28 cellular contexts compared by ENCODE assay signal in the genomic region with DNA sequence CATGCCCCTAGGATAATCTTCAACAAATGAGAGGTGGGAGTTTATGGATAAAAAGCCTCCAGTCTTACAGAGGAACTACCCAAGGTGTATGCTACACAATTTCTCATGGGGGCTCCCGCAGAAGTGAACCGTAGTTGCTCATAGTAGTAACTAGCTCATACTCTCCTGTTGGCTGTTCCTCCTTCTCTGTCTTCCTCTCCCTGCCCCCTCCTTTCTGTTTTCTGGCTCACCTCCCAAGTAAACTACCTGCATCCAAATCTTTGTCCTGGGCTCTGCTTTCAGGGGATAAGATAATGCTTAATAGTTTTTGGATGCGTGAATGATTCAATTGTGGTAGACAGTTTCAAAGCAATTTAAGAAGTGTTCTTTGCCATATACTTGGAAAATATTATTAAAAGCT.
"Had no signal": no experiment of that assay in that cellular context is flagged by ENCODE, and none has a peak within 500 bp of the region (broad histone marks: within the 10 kb centered on the region; RNA-seq: fewer than 3 reads in every experiment).

No MANE protein-coding gene starts in this region.

- H3K4me1 ChIP-seq: breast epithelium, colonic mucosa, gastroesophageal sphincter had no signal

- H3K36me3 ChIP-seq: breast epithelium, cardiac muscle cell, colonic mucosa, esophagus squamous epithelium, gastroesophageal sphincter, heart right ventricle had no signal

- DNase-seq: activated CD4-positive, alpha-beta T cell treated with anti-CD3 and anti-CD28 coated beads for 36 hours; activated CD4-positive, alpha-beta T cell treated with anti-CD3 and anti-CD28 coated beads, Interleukin-2, amount 10 ng/mL, durations not matched to agents 24 days and 14 days; activated CD4-positive, CD25-positive, alpha-beta regulatory T cell; activated CD4-positive, CD25-positive, alpha-beta regulatory T cell treated with anti-CD3 and anti-CD28 coated beads, Interleukin-2, amount 50 U/mL, for 72 hours; activated CD8-positive, alpha-beta memory T cell treated with anti-CD3 and anti-CD28 coated beads for 24 hours; activated CD8-positive, alpha-beta T cell treated with anti-CD3 and anti-CD28 coated beads for 36 hours; activated effector memory CD4-positive, alpha-beta T cell treated with Interleukin-2 at 50 U/mL for 16 hours; activated gamma-delta T cell treated with Interleukin-2 at 50 U/mL for 16 hours; activated naive CD4-positive, alpha-beta T cell treated with anti-CD3 and anti-CD28 coated beads, Interleukin-2, amount 50 U/mL, for 16 hours; activated naive CD4-positive, alpha-beta T cell treated with Interleukin-2 at 50 U/mL for 16 hours; activated T-cell treated with anti-CD3 and anti-CD28 coated beads, Interleukin-2, amount 50 U/mL, for 4 hours; amniotic stem cell; aorta; central memory CD4-positive, alpha-beta T cell; cerebellar nuclear complex; colonic mucosa; effector CD8-positive, alpha-beta T cell; esophagus squamous epithelium; foreskin melanocyte; heart right ventricle; T-helper 1 cell; T-helper 17 cell; T1000 had no signal

- ATAC-seq: activated CD4-positive, alpha-beta T cell treated with anti-CD3 and anti-CD28 coated beads for 36 hours; activated CD8-positive, alpha-beta T cell treated with anti-CD3 and anti-CD28 coated beads for 36 hours; activated T-cell treated with anti-CD3 and anti-CD28 coated beads, Interleukin-2, amount 50 U/mL, for 4 hours; activated T-helper 17 cell treated with anti-CD3 and anti-CD28 coated beads, Interleukin-2, amount 50 U/mL, for 72 hours; gastroesophageal sphincter; heart right ventricle; T-helper 17 cell had no signal

- H3K27me3 ChIP-seq: breast epithelium, cardiac muscle cell, colonic mucosa, esophagus squamous epithelium, gastroesophageal sphincter, heart right ventricle had no signal

- H3K9me3 ChIP-seq: breast epithelium, colonic mucosa, gastroesophageal sphincter, heart right ventricle had no signal

- H3K27ac ChIP-seq: breast epithelium, cardiac muscle cell, colonic mucosa, epithelial cell of prostate, esophagus squamous epithelium, gastroesophageal sphincter, heart right ventricle had no signal

- H3K4me3 ChIP-seq: breast epithelium, cardiac muscle cell, colonic mucosa, esophagus squamous epithelium, gastroesophageal sphincter, heart right ventricle had no signal
